ENCODE assay signal across 14 cellular contexts in genomic region chr4:26779674-26780073, GRCh38.
DNase-seq lines count a peak whose midpoint lies in the region; ATAC-seq and TF ChIP-seq lines count a peak whose summit lies in the region.
"Had no signal": no experiment of that assay in that cellular context is flagged by ENCODE, and none has a peak within 500 bp of the region (broad histone marks: within the 10 kb centered on the region; RNA-seq: fewer than 3 reads in every experiment).

No MANE protein-coding gene starts in this region.

- H3K27me3 ChIP-seq in right atrium auricular region = no peaks in the 10 kb centered on the region
- H3K27me3 ChIP-seq in SK-N-SH (ENCODE audit: insufficient read depth) = no peaks in the 10 kb centered on the region
- no peaks in the 10 kb centered on the region for H3K27me3 ChIP-seq in CD8-positive, alpha-beta memory T cell (ENCODE audit: insufficient read depth, low read length, poor library complexity, severe bottlenecking)
- H3K27me3 ChIP-seq: thyroid gland had no signal

- peak overlapping the region; percentile 34; the same call in 1 of the 2 replicates for H3K4me2 ChIP-seq in SK-N-SH
- H3K4me2 ChIP-seq: A549 had no signal

- TF ChIP-seq CTCF in right atrium auricular region (IDR thresholded peaks at IDR 0.05) = no peak
- no peak for TF ChIP-seq CTCF in SK-N-SH (IDR thresholded peaks at IDR 0.05)
- no peak for TF ChIP-seq CTCF in fibroblast of mammary gland (conservative IDR thresholded peaks at IDR 0.05; ENCODE audit: control insufficient read depth, insufficient read depth, low read depth, low read length)

- DNase-seq in Right ventricle myocardium superior (no peak), right atrium auricular region (ENCODE audit: low spot score) (no peak), SK-N-SH (no peak), fibroblast of mammary gland (ENCODE audit: low read depth) (peak; percentile 58), ureter (ENCODE audit: low spot score) (peak; percentile 65), NCI-H2029 (lab: John Stamatoyannopoulos, UW) (no peak)
- DNase-seq in CD8-positive, alpha-beta memory T cell = no peak
- DNase-seq: activated CD8-positive, alpha-beta T cell treated with anti-CD3 and anti-CD28 coated beads for 36 hours; activated naive CD4-positive, alpha-beta T cell treated with Interleukin-2 at 50 U/mL for 16 hours; NCI-H146; T-helper 2 cell; thyroid gland had no signal

- H4K20me1 ChIP-seq in SK-N-SH (ENCODE audit: insufficient read depth) = no peaks in the 10 kb centered on the region; the same call in 1 of the 2 replicates

- POLR2A ChIA-PET in SK-N-SH (lab: Yijun Ruan, JAX) = interaction anchor here (0.6 kb wide), 1 partner anchor 281 kb away, joined by 3 read pairs; no protein-coding TSS in a partner anchor
- POLR2A ChIA-PET in CD8-positive, alpha-beta memory T cell (lab: Charles Lee) = no interaction called here

- peak overlapping the region in 1 of 2 donors; percentile 33 for H3K27ac ChIP-seq in right atrium auricular region
- H3K27ac ChIP-seq in SK-N-SH (ENCODE audit: low read depth in 2 of 2, low read length in 1 of 2) = peak overlapping the region in 1 of 2 experiments; percentile 26; a peak in 2 of 4 replicates
- H3K27ac ChIP-seq in CD8-positive, alpha-beta memory T cell (ENCODE audit: low read depth, low read length) = no peak overlapping the region
- H3K27ac ChIP-seq: A549, thyroid gland had no signal

- peak; percentile 38 to 90; a peak in 3 of 4 replicates for TF ChIP-seq EP300 in SK-N-SH (IDR thresholded peaks at IDR 0.05; ENCODE audit: borderline replicate concordance in 1 of 2, low read depth in 1 of 2, low read length in 1 of 2)

- H3K4me3 ChIP-seq in right atrium auricular region = no peak overlapping the region
- H3K4me3 ChIP-seq in SK-N-SH (ENCODE audit: low read depth in 2 of 2, low read length in 1 of 2) = no peak overlapping the region
- H3K4me3 ChIP-seq in fibroblast of mammary gland (ENCODE audit: control insufficient read depth, low read depth, low read length) = no peak overlapping the region
- H3K4me3 ChIP-seq in CD8-positive, alpha-beta memory T cell (ENCODE audit: low read length) = no peak overlapping the region
- H3K4me3 ChIP-seq: A549, thyroid gland had no signal

- intact Hi-C loops in Right ventricle myocardium superior (cut with DNase I) = no loop called here

- no peaks in the 10 kb centered on the region for H3K36me3 ChIP-seq in right atrium auricular region
- H3K36me3 ChIP-seq in SK-N-SH (replicated peaks in 1 of 2; ENCODE audit: control insufficient read depth in 1 of 2, insufficient read depth in 2 of 2, low read length in 1 of 2) = no peaks in the 10 kb centered on the region
- H3K36me3 ChIP-seq in CD8-positive, alpha-beta memory T cell (ENCODE audit: insufficient read depth, low read length) = no peaks in the 10 kb centered on the region
- H3K36me3 ChIP-seq: thyroid gland had no signal

- H3K27ac Mint-ChIP-seq in CD8-positive, alpha-beta memory T cell = no peak overlapping the region
- H3K27ac Mint-ChIP-seq: activated CD8-positive, alpha-beta T cell treated with anti-CD3 and anti-CD28 coated beads for 36 hours had no signal

- H3K9me3 Mint-ChIP-seq in CD8-positive, alpha-beta memory T cell = no peaks in the 10 kb centered on the region
- H3K9me3 Mint-ChIP-seq: activated CD8-positive, alpha-beta T cell treated with anti-CD3 and anti-CD28 coated beads for 36 hours had no signal

- CTCF ChIA-PET in SK-N-SH (lab: Yijun Ruan, JAX) = no interaction called here
- CTCF ChIA-PET in CD8-positive, alpha-beta memory T cell (lab: Charles Lee) = no interaction called here

- peaks cover 34% of the 10 kb centered on the region for H3F3A ChIP-seq in SK-N-SH (replicated peaks; ENCODE audit: insufficient read depth)

- no peak overlapping the region for H2AFZ ChIP-seq in SK-N-SH (ENCODE audit: low read depth)

- peaks cover 3 to 18% (median 14%) of the 10 kb centered on the region in 3 donors for H3K36me3 Mint-ChIP-seq in CD8-positive, alpha-beta memory T cell

- no peaks in the 10 kb centered on the region for H3K79me2 ChIP-seq in SK-N-SH (ENCODE audit: insufficient read depth)

- TF ChIP-seq RAD21 in SK-N-SH (IDR thresholded peaks at IDR 0.05; ENCODE audit: low read length) = no peak

- no peaks in the 10 kb centered on the region for H3K27me3 Mint-ChIP-seq in CD8-positive, alpha-beta memory T cell
- H3K27me3 Mint-ChIP-seq: activated CD8-positive, alpha-beta T cell treated with anti-CD3 and anti-CD28 coated beads for 36 hours had no signal

- ATAC-seq in Right ventricle myocardium superior (ENCODE audit: poor library complexity) (peak; percentile 88), HG02642 (IDR thresholded peaks at IDR 0.05; ENCODE audit: poor library complexity, unreplicated experiment) (no peak)
- ATAC-seq: A549; activated CD8-positive, alpha-beta T cell treated with anti-CD3 and anti-CD28 coated beads for 36 hours had no signal

- H3K4me1 ChIP-seq in right atrium auricular region (peaks cover 0 to 5% of the 10 kb centered on the region in 2 donors), SK-N-SH (ENCODE audit: control insufficient read depth in 1 of 2, insufficient read depth in 2 of 2, low read depth in 1 of 2, low read length in 1 of 2) (peaks cover 5 to 37% of the 10 kb centered on the region in 2 experiments)
- no peaks in the 10 kb centered on the region for H3K4me1 ChIP-seq in CD8-positive, alpha-beta memory T cell (ENCODE audit: insufficient read depth, low read length)
- H3K4me1 ChIP-seq: A549, thyroid gland had no signal

- no peak overlapping the region for H3K9ac ChIP-seq in SK-N-SH

- H3K9me3 ChIP-seq in right atrium auricular region = peaks cover 0 to under 1% of the 10 kb centered on the region in 2 donors
- no peaks in the 10 kb centered on the region for H3K9me3 ChIP-seq in SK-N-SH
- no peaks in the 10 kb centered on the region for H3K9me3 ChIP-seq in CD8-positive, alpha-beta memory T cell (ENCODE audit: low read length)
- H3K9me3 ChIP-seq: A549, thyroid gland had no signal

- WGBS in SK-N-SH (ENCODE audit: low lambda C conversion rate) = 56% methylated on average over 2 of the region's 2 CpGs

- H3K9me2 ChIP-seq in SK-N-SH = no peaks in the 10 kb centered on the region

- H3K4me3 Mint-ChIP-seq in CD8-positive, alpha-beta memory T cell = no peak overlapping the region
- H3K4me3 Mint-ChIP-seq: activated CD8-positive, alpha-beta T cell treated with anti-CD3 and anti-CD28 coated beads for 36 hours had no signal

- no peaks in the 10 kb centered on the region for H3K4me1 Mint-ChIP-seq in CD8-positive, alpha-beta memory T cell

TF ChIP-seq in SK-N-SH, 30 proteins besides CTCF, POLR2A, EP300 and RAD21 (continues in another document):
- TF ChIP-seq SMC3 (IDR thresholded peaks at IDR 0.05; ENCODE audit: low read depth, low read length) (no peak), NRF1 (IDR thresholded peaks at IDR 0.05; ENCODE audit: low read depth, low read length) (no peak), TAF1 (IDR thresholded peaks at IDR 0.05; ENCODE audit: borderline replicate concordance, low read depth, low read length) (no peak), MEF2A (IDR thresholded peaks at IDR 0.05; ENCODE audit: borderline replicate concordance, low read depth) (no peak), RFX5 (IDR thresholded peaks at IDR 0.05; ENCODE audit: low read length) (no peak), ELF1 (IDR thresholded peaks at IDR 0.05) (no peak), MXI1 (IDR thresholded peaks at IDR 0.05; ENCODE audit: low read depth, low read length) (no peak), FOXJ3 (CRISPR knock-in tag; IDR thresholded peaks at IDR 0.05) (no peak), SIN3A (IDR thresholded peaks at IDR 0.05; ENCODE audit: borderline replicate concordance, low read depth, low read length) (peak; percentile 68; the same call in 1 of the 2 replicates), FOSL2 (IDR thresholded peaks at IDR 0.05; ENCODE audit: borderline replicate concordance, low read depth) (peak; percentile 76), CHD2 (IDR thresholded peaks at IDR 0.05; ENCODE audit: low read length, partially characterized antibody) (no peak), POLR2AphosphoS5 (IDR thresholded peaks at IDR 0.05; ENCODE audit: low read depth, low read length) (peak; percentile 42; the same call in 1 of the 2 replicates), ZBTB33 (IDR thresholded peaks at IDR 0.05; ENCODE audit: borderline replicate concordance, low read depth) (0 out of 2 replicates have a peak, but pooled peaks have one; percentile 34)
- TF ChIP-seq, protein P1, sequence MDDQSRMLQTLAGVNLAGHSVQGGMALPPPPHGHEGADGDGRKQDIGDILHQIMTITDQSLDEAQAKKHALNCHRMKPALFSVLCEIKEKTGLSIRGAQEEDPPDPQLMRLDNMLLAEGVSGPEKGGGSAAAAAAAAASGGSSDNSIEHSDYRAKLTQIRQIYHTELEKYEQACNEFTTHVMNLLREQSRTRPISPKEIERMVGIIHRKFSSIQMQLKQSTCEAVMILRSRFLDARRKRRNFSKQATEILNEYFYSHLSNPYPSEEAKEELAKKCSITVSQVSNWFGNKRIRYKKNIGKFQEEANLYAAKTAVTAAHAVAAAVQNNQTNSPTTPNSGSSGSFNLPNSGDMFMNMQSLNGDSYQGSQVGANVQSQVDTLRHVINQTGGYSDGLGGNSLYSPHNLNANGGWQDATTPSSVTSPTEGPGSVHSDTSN (IDR thresholded peaks at IDR 0.05) = peak; percentile 98
- TF ChIP-seq, protein P2, sequence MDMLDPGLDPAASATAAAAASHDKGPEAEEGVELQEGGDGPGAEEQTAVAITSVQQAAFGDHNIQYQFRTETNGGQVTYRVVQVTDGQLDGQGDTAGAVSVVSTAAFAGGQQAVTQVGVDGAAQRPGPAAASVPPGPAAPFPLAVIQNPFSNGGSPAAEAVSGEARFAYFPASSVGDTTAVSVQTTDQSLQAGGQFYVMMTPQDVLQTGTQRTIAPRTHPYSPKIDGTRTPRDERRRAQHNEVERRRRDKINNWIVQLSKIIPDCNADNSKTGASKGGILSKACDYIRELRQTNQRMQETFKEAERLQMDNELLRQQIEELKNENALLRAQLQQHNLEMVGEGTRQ (IDR thresholded peaks at IDR 0.05; ENCODE audit: borderline replicate concordance, low read depth, low read length) = no peak

Comparison
In these comparisons a context has a peak if more than half of its experiments do, and no peak if none do; other contexts are left out.
1. DNase-seq: peak in fibroblast of mammary gland (single experiment) and ureter (single experiment); none in Right ventricle myocardium superior (single experiment), right atrium auricular region (single experiment), SK-N-SH (single experiment), NCI-H2029 (single experiment) and CD8-positive, alpha-beta memory T cell (0 of 5).